ENCODE assay signal across 15 cellular contexts in the genomic region with DNA sequence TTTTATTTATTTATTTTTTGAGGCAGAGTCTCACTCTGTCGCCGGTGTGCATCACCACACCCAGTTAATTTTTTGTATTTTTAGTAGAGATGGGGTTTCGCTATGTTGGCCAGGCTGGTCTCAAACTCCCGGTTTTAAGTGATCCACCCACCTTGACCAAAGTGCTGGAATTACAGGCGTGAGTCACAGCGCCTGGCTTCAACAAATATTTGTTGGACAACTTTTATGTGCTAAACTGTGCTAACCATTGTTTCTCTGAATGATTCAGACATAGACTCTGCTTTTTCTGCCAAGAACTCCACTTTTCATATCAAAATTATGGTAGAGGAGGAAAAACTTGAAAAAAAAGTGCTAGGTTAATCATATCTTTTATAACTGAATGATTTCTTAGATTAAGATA. TPM values are rescaled to one million over a fixed set of nuclear protein-coding genes. Genes with fewer than 3 reads are reported as not detected.
DNase-seq lines count a peak whose midpoint lies in the region; ATAC-seq, FAIRE-seq and TF ChIP-seq lines count a peak whose summit lies in the region.
"Had no signal": no experiment of that assay in that cellular context is flagged by ENCODE, and none has a peak within 500 bp of the region (broad histone marks: within the 10 kb centered on the region; RNA-seq: fewer than 3 reads in every experiment).

No MANE protein-coding gene starts in this region.

- no peaks in the 10 kb centered on the region for H3K36me3 ChIP-seq in bronchial epithelial cell (ENCODE audit: control insufficient read depth, insufficient read depth, low read length)
- no peaks in the 10 kb centered on the region for H3K36me3 ChIP-seq in HepG2 (replicated peaks in 1 of 2; ENCODE audit: control insufficient read depth in 1 of 2, insufficient read depth in 2 of 2, low read length in 2 of 2)
- H3K36me3 ChIP-seq in vagina, result no peaks in the 10 kb centered on the region
- no peaks in the 10 kb centered on the region for H3K36me3 ChIP-seq in GM23338 (ENCODE audit: insufficient read depth)

- H3K27me3 Mint-ChIP-seq in endothelial cell (ENCODE audit: unreplicated experiment), result no peaks in the 10 kb centered on the region
- H3K27me3 Mint-ChIP-seq in GM23338 (ENCODE audit: insufficient read depth, low read depth, poor library complexity), result peaks cover 7% of the 10 kb centered on the region

- H4K20me1 ChIP-seq in HepG2 (ENCODE audit: insufficient read depth, low read length) (no peaks in the 10 kb centered on the region), GM23338 (replicated peaks; ENCODE audit: insufficient read depth) (no peaks in the 10 kb centered on the region)

- peak overlapping the region; percentile 35; the same call in 1 of the 2 replicates for H3K9ac ChIP-seq in HepG2 (ENCODE audit: insufficient read depth, low read depth, low read length)

- no peaks in the 10 kb centered on the region for H3K9me2 ChIP-seq in GM23338 (ENCODE audit: insufficient read depth)

- peak overlapping the region; percentile 39 for H3K27ac ChIP-seq in HepG2 (ENCODE audit: extremely low read length, insufficient read depth, low read length)
- no peak overlapping the region for H3K27ac ChIP-seq in vagina
- no peak overlapping the region for H3K27ac ChIP-seq in GM23338 (ENCODE audit: low read depth)

- H3K4me2 ChIP-seq in HepG2 (ENCODE audit: low read depth, low read length), result peak overlapping the region; percentile 56
- H3K4me2 ChIP-seq in GM23338, result no peak overlapping the region

- WGBS in HepG2 (ENCODE audit: low lambda C conversion rate), result 2% methylated on average over 6 of the region's 6 CpGs

- H3K79me2 ChIP-seq in HepG2 (ENCODE audit: insufficient read depth, low read length), result peaks cover 4% of the 10 kb centered on the region
- no peaks in the 10 kb centered on the region for H3K79me2 ChIP-seq in GM23338 (replicated peaks; ENCODE audit: insufficient read depth)

- no peak overlapping the region for H3K4me3 ChIP-seq in AG10803 (ENCODE audit: low read length)
- H3K4me3 ChIP-seq in bronchial epithelial cell (ENCODE audit: low read depth, low read length), result no peak overlapping the region
- peak overlapping the region in 1 of 3 experiments; percentile 38; a peak in 1 of 6 replicates for H3K4me3 ChIP-seq in HepG2 (replicated peaks in 1 of 3; ENCODE audit: insufficient read depth in 1 of 3, low read depth in 2 of 3, low read length in 3 of 3)
- no peak overlapping the region for H3K4me3 ChIP-seq in vagina
- no peak overlapping the region for H3K4me3 ChIP-seq in GM23338

- TF ChIP-seq EP300 in HepG2 (IDR thresholded peaks at IDR 0.05; ENCODE audit: low read depth in 2 of 2, low read length in 2 of 2) (peak in 1 of 2 experiments; percentile 84; a peak in 2 of 4 replicates), HepG2 (CRISPR knock-in tag; IDR thresholded peaks at IDR 0.05; ENCODE audit: borderline replicate concordance) (peak; percentile 39; the same call in 1 of the 2 replicates)

- no peak overlapping the region for H2AFZ ChIP-seq in HepG2 (ENCODE audit: low read length)
- no peak overlapping the region for H2AFZ ChIP-seq in GM23338

- no peaks in the 10 kb centered on the region for H3F3A ChIP-seq in GM23338 (replicated peaks; ENCODE audit: low read depth)

- POLR2A ChIA-PET in HepG2 (lab: Yijun Ruan, JAX), result interaction anchor here (1.5 kb wide), 1 partner anchor 42 kb away, joined by 8 read pairs; no protein-coding TSS in a partner anchor

- BruUV-seq in HepG2 (replicated peaks; lab: Mats Ljungman, UMichigan), result no TSS peak

- in situ Hi-C loops in HepG2 (cut with HindIII; ENCODE audit: extremely low pct_ligation_motif_present, low pct_unique_long_range_greater_than_20kb), result loop anchor here (10.0 kb wide), 1 partner anchor 149 kb away; a partner anchor contains a TSS

- TF ChIP-seq POLR2A in HepG2 (IDR thresholded peaks at IDR 0.05; ENCODE audit: insufficient read depth in 1 of 2, low read depth in 2 of 2, low read length in 2 of 2) (no peak), vagina (IDR thresholded peaks at IDR 0.05) (no peak)

- H3K9me3 ChIP-seq in HepG2 (ENCODE audit: low read length) (no peaks in the 10 kb centered on the region), vagina (no peaks in the 10 kb centered on the region)

- H3K36me3 Mint-ChIP-seq in endothelial cell (ENCODE audit: low read depth, unreplicated experiment) (no peaks in the 10 kb centered on the region), GM23338 (ENCODE audit: low read depth) (no peaks in the 10 kb centered on the region)

- peak; percentile 21; the same call in 1 of the 2 replicates for TF ChIP-seq RAD21 in HepG2 (CRISPR knock-in tag; IDR thresholded peaks at IDR 0.05)

- no peak for TF ChIP-seq CTCF in AG10803 (conservative IDR thresholded peaks at IDR 0.05; ENCODE audit: low read length)
- TF ChIP-seq CTCF in bronchial epithelial cell (IDR thresholded peaks at IDR 0.05; ENCODE audit: insufficient read depth, low read length, severe bottlenecking), result no peak
- 0 out of 2 replicates have a peak, but pooled peaks have one; percentile 8 for TF ChIP-seq CTCF in HepG2 (CRISPR knock-in tag; IDR thresholded peaks at IDR 0.05)
- TF ChIP-seq CTCF in vagina (IDR thresholded peaks at IDR 0.05), result no peak
- no peak for TF ChIP-seq CTCF in endothelial cell (IDR thresholded peaks at IDR 0.05; ENCODE audit: unreplicated experiment)
- no peak for TF ChIP-seq CTCF in GM23338 (conservative IDR thresholded peaks at IDR 0.05; ENCODE audit: low read depth in 2 of 2)

- DNase-seq in AG10803 (ENCODE audit: low read depth), result peak; percentile 59
- peak; percentile 76 for DNase-seq in LHCN-M2 (ENCODE audit: low read depth)
- DNase-seq in bronchial epithelial cell (ENCODE audit: low read depth), result peak; percentile 85
- DNase-seq in HepG2 (ENCODE audit: low spot score), result peak; percentile 94
- DNase-seq in NOMO-1 treated with dmso at 0.1 percent for 144 hours (lab: John Stamatoyannopoulos, UW; ENCODE audit: unreplicated experiment), result no peak
- DNase-seq in vagina (ENCODE audit: extremely low spot score in 2 of 2), result no peak
- no peak for DNase-seq in endothelial cell (ENCODE audit: low spot score)
- no peak for DNase-seq in GM23338 (ENCODE audit: low spot score)
- DNase-seq: activated CD4-positive, alpha-beta T cell treated with anti-CD3 and anti-CD28 coated beads for 1 hour; activated T-cell treated with anti-CD3 and anti-CD28 coated beads, Interleukin-2, amount 50 U/mL, for 72 hours; AML-193; GDM1; NCI-H1105; NCI-H748 treated with DMSO at 0.1 percent for 48 hours had no signal

- CTCF ChIA-PET in HepG2 (lab: Yijun Ruan, JAX; ENCODE audit: low intra/inter-chr PET ratio, low total read pairs), result interaction anchor here (0.6 to 3.2 kb wide), 7 partner anchors 42 to 170 kb away, joined by 3 to 24 read pairs (median 8); a partner anchor contains a TSS

- ATAC-seq in HepG2 (peak; percentile 92), GM23338 (no peak)

- peaks cover 68% of the 10 kb centered on the region for H3K4me1 ChIP-seq in HepG2 (ENCODE audit: insufficient read depth, low read length)
- H3K4me1 ChIP-seq in vagina, result no peaks in the 10 kb centered on the region
- no peaks in the 10 kb centered on the region for H3K4me1 ChIP-seq in GM23338 (ENCODE audit: insufficient read depth)

- H3K9me3 Mint-ChIP-seq in endothelial cell (ENCODE audit: unreplicated experiment) (no peaks in the 10 kb centered on the region), GM23338 (no peaks in the 10 kb centered on the region)
- H3K9me3 Mint-ChIP-seq: activated T-cell treated with anti-CD3 and anti-CD28 coated beads, Interleukin-2, amount 50 U/mL, for 72 hours; neural crest cell had no signal

- H3K4me1 Mint-ChIP-seq in endothelial cell (ENCODE audit: unreplicated experiment) (peaks cover 7% of the 10 kb centered on the region), GM23338 (peaks cover 5% of the 10 kb centered on the region)

- FAIRE-seq in bronchial epithelial cell (lab: Jason Lieb, UNC) (no peak), HepG2 (lab: Jason Lieb, UNC) (peak; percentile 73)

- H3K4me3 Mint-ChIP-seq in endothelial cell (ENCODE audit: unreplicated experiment) (no peak overlapping the region), GM23338 (no peak overlapping the region)
- H3K4me3 Mint-ChIP-seq: neural crest cell had no signal

- H3K27me3 ChIP-seq in bronchial epithelial cell (ENCODE audit: control insufficient read depth, insufficient read depth, low read length) (no peaks in the 10 kb centered on the region), HepG2 (ENCODE audit: control insufficient read depth in 1 of 2, insufficient read depth in 2 of 2, low read length in 2 of 2) (no peaks in the 10 kb centered on the region), vagina (no peaks in the 10 kb centered on the region), GM23338 (ENCODE audit: insufficient read depth) (no peaks in the 10 kb centered on the region)

- intact Hi-C loops in HepG2 (cut with micrococcal nuclease; ENCODE audit: unreplicated experiment) (loop anchor here (2.0 kb wide), 2 partner anchors 63 to 173 kb away; no protein-coding TSS in a partner anchor), vagina (cut with DNase I) (no loop called here)

- H3K27ac Mint-ChIP-seq in endothelial cell (ENCODE audit: unreplicated experiment), result no peak overlapping the region
- no peak overlapping the region for H3K27ac Mint-ChIP-seq in GM23338
- H3K27ac Mint-ChIP-seq: activated T-cell treated with anti-CD3 and anti-CD28 coated beads, Interleukin-2, amount 50 U/mL, for 72 hours had no signal

RNA-seq across cellular contexts. Expression of a gene that starts 36.3 kb away (rescaled TPM):
- total RNA-seq in LHCN-M2 (2014; rRNA removed), result 1.3 and 1.4 TPM in 2 replicates
- 0.17 TPM for polyA plus RNA-seq in LHCN-M2 (2012)
- total RNA-seq in bronchial epithelial cell, result not detected in 2 replicates
- not detected in 2 replicates for total RNA-seq in HepG2 (2016; rRNA removed; fragmentation: Illumina TruSeq; extraction: Trizol)
- not detected in 2 replicates for total RNA-seq in HepG2 (2016; cell fraction: cytosol; rRNA removed; fragmentation: Illumina TruSeq; extraction: Trizol; ENCODE audit: low read depth)
- not detected in 2 replicates for total RNA-seq in HepG2 (2016; cell fraction: insoluble cytoplasmic fraction; rRNA removed; fragmentation: Illumina TruSeq; extraction: Trizol)
- not detected in 2 replicates for total RNA-seq in HepG2 (2016; cell fraction: membrane; rRNA removed; fragmentation: Illumina TruSeq; extraction: Trizol)
- total RNA-seq in HepG2 (2016; cell fraction: nucleus; rRNA removed; fragmentation: Illumina TruSeq; extraction: Trizol), result not detected in 2 replicates
- 0.17 and 0.29 TPM in 2 replicates for polyA plus RNA-seq in HepG2 (2011; rRNA removed)
- polyA plus RNA-seq in HepG2 (2011; cell fraction: cytosol; rRNA removed), result 0.12 and 0.28 TPM in 2 replicates
- polyA plus RNA-seq in HepG2 (2011; cell fraction: nucleus; rRNA removed), result 0.12 TPM in 1 of 2 replicates, not detected in the other
- polyA plus RNA-seq in HepG2 (2012), result 0.24 TPM in 1 of 2 replicates, not detected in the other
- not detected in 2 replicates for polyA plus RNA-seq in HepG2 (2016; cell fraction: cytosol; fragmentation: Illumina TruSeq; extraction: Trizol; ENCODE audit: low read depth)
- not detected in 2 replicates for polyA plus RNA-seq in HepG2 (2016; cell fraction: insoluble cytoplasmic fraction; fragmentation: Illumina TruSeq; extraction: Trizol; ENCODE audit: low read depth)
- polyA plus RNA-seq in HepG2 (2016; cell fraction: membrane; fragmentation: Illumina TruSeq; extraction: Trizol; ENCODE audit: low read depth), result not detected in 2 replicates
- polyA plus RNA-seq in HepG2 (2016; cell fraction: nucleus; fragmentation: Illumina TruSeq; extraction: Trizol; ENCODE audit: insufficient read depth, low read depth), result not detected in 2 replicates
- polyA minus RNA-seq in HepG2 (2011; rRNA and poly(A)+ RNA removed; ENCODE audit: low replicate concordance), result not detected in 2 replicates
- polyA minus RNA-seq in HepG2 (2011; cell fraction: cytosol; rRNA and poly(A)+ RNA removed), result not detected in 2 replicates
- polyA minus RNA-seq in HepG2 (2011; cell fraction: nucleus; rRNA and poly(A)+ RNA removed), result not detected in 2 replicates
- 6.9 TPM for total RNA-seq in vagina
- total RNA-seq in endothelial cell (ENCODE audit: unreplicated experiment), result not detected
- not detected in 2 replicates for total RNA-seq in GM23338 (2014; rRNA removed; shearing (Covaris generic))
- polyA plus RNA-seq in GM23338 (2016; fragmentation: Nextera tagmentation; extraction: Ambion mirVana), result not detected in 2 replicates
- total RNA-seq: activated T-cell treated with anti-CD3 and anti-CD28 coated beads, Interleukin-2, amount 50 U/mL, for 72 hours; neural crest cell had no signal

RNA-seq across cellular contexts. Expression of a gene that starts 41.7 kb away (rescaled TPM):
- 132 and 149 TPM in 2 replicates for total RNA-seq in LHCN-M2 (2014; rRNA removed)
- 66.7 TPM for polyA plus RNA-seq in LHCN-M2 (2012)
- 172 and 197 TPM in 2 replicates for total RNA-seq in bronchial epithelial cell
- 265 and 365 TPM in 2 replicates for total RNA-seq in HepG2 (2016; rRNA removed; fragmentation: Illumina TruSeq; extraction: Trizol)
- 106 and 111 TPM in 2 replicates for total RNA-seq in HepG2 (2016; cell fraction: cytosol; rRNA removed; fragmentation: Illumina TruSeq; extraction: Trizol; ENCODE audit: low read depth)
- 253 and 367 TPM in 2 replicates for total RNA-seq in HepG2 (2016; cell fraction: insoluble cytoplasmic fraction; rRNA removed; fragmentation: Illumina TruSeq; extraction: Trizol)
- 267 and 271 TPM in 2 replicates for total RNA-seq in HepG2 (2016; cell fraction: membrane; rRNA removed; fragmentation: Illumina TruSeq; extraction: Trizol)
- total RNA-seq in HepG2 (2016; cell fraction: nucleus; rRNA removed; fragmentation: Illumina TruSeq; extraction: Trizol), result 271 and 302 TPM in 2 replicates
- polyA plus RNA-seq in HepG2 (2011; rRNA removed), result 2,108 and 2,761 TPM in 2 replicates
- 1,026 and 1,553 TPM in 2 replicates for polyA plus RNA-seq in HepG2 (2011; cell fraction: cytosol; rRNA removed)
- polyA plus RNA-seq in HepG2 (2011; cell fraction: nucleus; rRNA removed), result 209 and 224 TPM in 2 replicates
- 787 and 938 TPM in 2 replicates for polyA plus RNA-seq in HepG2 (2012)
- 159 and 182 TPM in 2 replicates for polyA plus RNA-seq in HepG2 (2016; cell fraction: cytosol; fragmentation: Illumina TruSeq; extraction: Trizol; ENCODE audit: low read depth)
- 316 and 330 TPM in 2 replicates for polyA plus RNA-seq in HepG2 (2016; cell fraction: insoluble cytoplasmic fraction; fragmentation: Illumina TruSeq; extraction: Trizol; ENCODE audit: low read depth)
- 230 and 256 TPM in 2 replicates for polyA plus RNA-seq in HepG2 (2016; cell fraction: membrane; fragmentation: Illumina TruSeq; extraction: Trizol; ENCODE audit: low read depth)
- polyA plus RNA-seq in HepG2 (2016; cell fraction: nucleus; fragmentation: Illumina TruSeq; extraction: Trizol; ENCODE audit: insufficient read depth, low read depth), result 368 and 391 TPM in 2 replicates
- polyA minus RNA-seq in HepG2 (2011; rRNA and poly(A)+ RNA removed; ENCODE audit: low replicate concordance), result 117 and 454 TPM in 2 replicates
- 1,086 and 1,277 TPM in 2 replicates for polyA minus RNA-seq in HepG2 (2011; cell fraction: cytosol; rRNA and poly(A)+ RNA removed)
- polyA minus RNA-seq in HepG2 (2011; cell fraction: nucleus; rRNA and poly(A)+ RNA removed), result 441 and 760 TPM in 2 replicates
- total RNA-seq in vagina, result 156 TPM
- 142 TPM for total RNA-seq in endothelial cell (ENCODE audit: unreplicated experiment)
- total RNA-seq in GM23338 (2014; rRNA removed; shearing (Covaris generic)), result 61.0 and 63.0 TPM in 2 replicates
- polyA plus RNA-seq in GM23338 (2016; fragmentation: Nextera tagmentation; extraction: Ambion mirVana), result 37.6 and 44.1 TPM in 2 replicates

Comparison
In these comparisons a context has a peak if more than half of its experiments do, and no peak if none do; other contexts are left out.
1. DNase-seq: peak in AG10803 (single experiment), LHCN-M2 (single experiment), bronchial epithelial cell (single experiment) and HepG2 (single experiment); none in NOMO-1 treated with dmso at 0.1 percent for 144 hours (single experiment), vagina (0 of 2), endothelial cell (single experiment) and GM23338 (single experiment).